In the genomic region with DNA sequence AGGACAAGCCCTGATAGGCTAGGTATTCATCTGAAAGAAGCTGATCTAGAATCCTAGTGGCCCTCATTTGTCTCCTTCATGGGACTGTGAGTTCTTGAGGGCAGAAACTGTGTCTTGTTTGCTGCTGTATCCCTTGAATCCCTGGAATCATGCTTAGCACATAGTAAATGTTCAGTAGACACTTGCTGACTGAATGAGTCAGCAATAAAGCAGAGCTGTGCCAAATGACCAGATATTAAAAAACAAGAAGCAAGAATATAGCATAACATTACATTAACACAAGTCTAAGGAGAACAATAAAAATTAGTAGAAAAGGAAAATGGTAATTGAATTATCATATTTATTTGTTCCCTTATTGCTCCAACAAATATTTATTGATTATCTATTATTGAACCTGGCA, we compare ENCODE assay signal across 8 cellular contexts.
"Had no signal": no experiment of that assay in that cellular context is flagged by ENCODE, and none has a peak within 500 bp of the region (broad histone marks: within the 10 kb centered on the region; RNA-seq: fewer than 3 reads in every experiment).

No MANE protein-coding gene starts in this region.

- H2AFZ ChIP-seq: GM23338 had no signal

- ATAC-seq: GM23338 had no signal

- DNase-seq: H9, HCEC 1CT, KG1 had no signal

- H3K4me1 Mint-ChIP-seq: IgD-negative memory B cell had no signal

- H3K9me3 Mint-ChIP-seq: GM23338 had no signal

- H3K27me3 Mint-ChIP-seq: IgD-negative memory B cell had no signal

- H3K4me3 Mint-ChIP-seq: GM23338, H9, IgD-negative memory B cell had no signal

- H3K4me3 ChIP-seq: GM23338 had no signal

- H3K4me2 ChIP-seq: GM23338 had no signal

- H3K27ac Mint-ChIP-seq: GM23338, H9, IgD-negative memory B cell had no signal

- FAIRE-seq: H1, H54 had no signal

- H3K36me3 Mint-ChIP-seq: IgD-negative memory B cell had no signal

- H3K27ac ChIP-seq: HL-60 had no signal
